Comparison of ENCODE assay signal across 8 cellular contexts in the genomic region with DNA sequence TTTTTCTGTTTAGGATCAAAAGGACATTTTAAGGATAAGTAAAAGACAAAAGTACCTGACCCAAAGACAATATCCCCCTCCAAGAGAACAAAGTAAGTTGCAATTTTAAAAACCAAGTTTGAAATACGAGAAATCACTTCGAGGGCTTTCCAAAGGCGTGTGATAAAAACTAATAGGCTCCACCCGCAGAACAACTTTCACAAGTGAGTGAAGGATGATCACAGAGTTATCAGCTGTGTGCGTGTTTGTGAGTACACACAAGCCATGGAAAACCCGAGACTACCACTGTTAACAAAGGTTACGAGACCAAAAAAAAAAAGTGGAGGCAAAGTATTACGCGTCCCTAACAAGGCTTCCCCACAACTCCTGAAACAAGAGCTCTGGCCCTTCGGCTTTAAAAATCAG. TPM values are rescaled to one million over a fixed set of nuclear protein-coding genes. Genes with fewer than 3 reads are reported as not detected.
DNase-seq lines count a peak whose midpoint lies in the region; ATAC-seq and TF ChIP-seq lines count a peak whose summit lies in the region.

No MANE protein-coding gene starts in this region.

- peak overlapping the region; percentile 92 for H3K27ac Mint-ChIP-seq in activated CD4-positive, alpha-beta T cell treated with anti-CD3 and anti-CD28 coated beads, Interleukin-2, amount 10 ng/mL, durations not matched to agents 7 days and 5 days
- peak overlapping the region; percentile 97 for H3K27ac Mint-ChIP-seq in endodermal cell
- H3K27ac Mint-ChIP-seq in naive B cell, result peak overlapping the region in 5 of 6 donors; percentile 74 to 87 (median 83)

- ATAC-seq in naive B cell (ENCODE audit: low read depth in 2 of 2) (no peak), HG02884 (IDR thresholded peaks at IDR 0.05; ENCODE audit: unreplicated experiment) (no peak), GM18868 (IDR thresholded peaks at IDR 0.05; ENCODE audit: unreplicated experiment) (no peak)

- peak overlapping the region; percentile 60 to 95 (median 92) for H3K4me3 ChIP-seq in Peyer's patch
- H3K4me3 ChIP-seq in endodermal cell (ENCODE audit: low read length), result peak overlapping the region; percentile 99

- H3K9me3 ChIP-seq in Peyer's patch (no peaks in the 10 kb centered on the region), endodermal cell (ENCODE audit: control insufficient read depth, low read length) (no peaks in the 10 kb centered on the region)

- no peaks in the 10 kb centered on the region for H3K9me3 Mint-ChIP-seq in activated CD4-positive, alpha-beta T cell treated with anti-CD3 and anti-CD28 coated beads, Interleukin-2, amount 10 ng/mL, durations not matched to agents 7 days and 5 days
- H3K9me3 Mint-ChIP-seq in endodermal cell (no peaks in the 10 kb centered on the region), naive B cell (no peaks in the 10 kb centered on the region)

- no peak for DNase-seq in activated CD4-positive, alpha-beta T cell treated with anti-CD3 and anti-CD28 coated beads, Interleukin-2, amount 10 ng/mL, durations not matched to agents 7 days and 5 days
- no peak for DNase-seq in activated CD4-positive, alpha-beta T cell treated with anti-CD3 and anti-CD28 coated beads, Interleukin-2, amount 50 U/mL, for 1 hour
- no peak for DNase-seq in Peyer's patch
- DNase-seq in endodermal cell, result no peak
- no peak for DNase-seq in naive B cell
- DNase-seq in ureter (ENCODE audit: low spot score), result no peak

- TF ChIP-seq CTCF in Peyer's patch (IDR thresholded peaks at IDR 0.05) (no peak), endodermal cell (conservative IDR thresholded peaks at IDR 0.05) (no peak)

- H3K27ac ChIP-seq in Peyer's patch, result peak overlapping the region; percentile 98 to 100 (median 99)
- peak overlapping the region; percentile 88 for H3K27ac ChIP-seq in endodermal cell (ENCODE audit: low read depth, low read length)

- H3K4me1 Mint-ChIP-seq in activated CD4-positive, alpha-beta T cell treated with anti-CD3 and anti-CD28 coated beads, Interleukin-2, amount 10 ng/mL, durations not matched to agents 7 days and 5 days, result peaks cover 56% of the 10 kb centered on the region
- H3K4me1 Mint-ChIP-seq in endodermal cell (peaks cover 49% of the 10 kb centered on the region), naive B cell (peaks cover 38 to 59% (median 40%) of the 10 kb centered on the region in 3 donors)

- H3K36me3 ChIP-seq in Peyer's patch, result no peaks in the 10 kb centered on the region
- H3K36me3 ChIP-seq in endodermal cell (ENCODE audit: control insufficient read depth, insufficient read depth, low read length), result peaks cover 7% of the 10 kb centered on the region

- H3K36me3 Mint-ChIP-seq in activated CD4-positive, alpha-beta T cell treated with anti-CD3 and anti-CD28 coated beads, Interleukin-2, amount 10 ng/mL, durations not matched to agents 7 days and 5 days (ENCODE audit: low read depth), result peaks cover 18% of the 10 kb centered on the region
- H3K36me3 Mint-ChIP-seq in endodermal cell (ENCODE audit: low read depth) (peaks cover 3% of the 10 kb centered on the region), naive B cell (peaks cover 0 to 4% of the 10 kb centered on the region in 2 donors)

- peaks cover 0 to 27% (median 3%) of the 10 kb centered on the region in 4 donors for H3K4me1 ChIP-seq in Peyer's patch
- peaks cover 19% of the 10 kb centered on the region for H3K4me1 ChIP-seq in endodermal cell (ENCODE audit: control insufficient read depth, insufficient read depth, low read length)

- POLR2A ChIA-PET in activated CD4-positive, alpha-beta T cell treated with anti-CD3 and anti-CD28 coated beads, Interleukin-2, amount 10 ng/mL, durations not matched to agents 7 days and 5 days (lab: Charles Lee), result no interaction called here

- H3K4me3 Mint-ChIP-seq in activated CD4-positive, alpha-beta T cell treated with anti-CD3 and anti-CD28 coated beads, Interleukin-2, amount 10 ng/mL, durations not matched to agents 7 days and 5 days, result peak overlapping the region; percentile 81
- peak overlapping the region; percentile 93 for H3K4me3 Mint-ChIP-seq in endodermal cell
- peak overlapping the region; percentile 79 to 92 (median 86) for H3K4me3 Mint-ChIP-seq in naive B cell

- peaks cover 7% of the 10 kb centered on the region for H3K27me3 Mint-ChIP-seq in activated CD4-positive, alpha-beta T cell treated with anti-CD3 and anti-CD28 coated beads, Interleukin-2, amount 10 ng/mL, durations not matched to agents 7 days and 5 days
- H3K27me3 Mint-ChIP-seq in endodermal cell (ENCODE audit: insufficient read depth) (no peaks in the 10 kb centered on the region), naive B cell (peaks cover 0 to 4% (median 0%) of the 10 kb centered on the region in 3 donors)

- 0% methylated on average over 5 to 10 of the region's 10 CpGs for WGBS in endodermal cell (ENCODE audit: insufficient coverage in 1 of 2, insufficient read length in 1 of 2), 2 experiments

- H3K9ac ChIP-seq in endodermal cell (ENCODE audit: extremely low read depth, low read length, poor library complexity, severe bottlenecking), result peak overlapping the region; percentile 94

- no peak for TF ChIP-seq POLR2A in Peyer's patch (IDR thresholded peaks at IDR 0.05)

- H3K27me3 ChIP-seq in Peyer's patch (no peaks in the 10 kb centered on the region), endodermal cell (ENCODE audit: control insufficient read depth, insufficient read depth, low read length, poor library complexity, severe bottlenecking) (no peaks in the 10 kb centered on the region)

- CTCF ChIA-PET in activated CD4-positive, alpha-beta T cell treated with anti-CD3 and anti-CD28 coated beads, Interleukin-2, amount 10 ng/mL, durations not matched to agents 7 days and 5 days (lab: Charles Lee), result interaction anchor here (0.6 to 0.7 kb wide), 4 partner anchors 71 to 1249 kb away, joined by 4 to 6 read pairs (median 4); no protein-coding TSS in a partner anchor

RNA-seq across cellular contexts. Expression of gene SMAD2, which starts 0.8 kb away (rescaled TPM):
- 100 to 1,000 TPM; 141 to 158 TPM for total RNA-seq in activated CD4-positive, alpha-beta T cell treated with anti-CD3 and anti-CD28 coated beads, Interleukin-2, amount 10 ng/mL, durations not matched to agents 7 days and 5 days
- total RNA-seq in Peyer's patch, result 10 to 100 TPM; 26.9 to 53.6 (median 38.6) TPM
- total RNA-seq in endodermal cell, result 100 to 1,000 TPM; 156 to 189 TPM
- polyA plus RNA-seq in endodermal cell (2013, experiment 1 of 2), result 69.1 TPM
- polyA plus RNA-seq in endodermal cell (2013, experiment 2 of 2), result 67.2 TPM
- 10 to 100 TPM; 49.9 to 77.9 (median 61.0) TPM for polyA plus RNA-seq in naive B cell (ENCODE audit: low read depth in 6 of 6)
- 128 TPM for total RNA-seq in ureter
